ENCODE assay signal across 15 cellular contexts in the genomic region with DNA sequence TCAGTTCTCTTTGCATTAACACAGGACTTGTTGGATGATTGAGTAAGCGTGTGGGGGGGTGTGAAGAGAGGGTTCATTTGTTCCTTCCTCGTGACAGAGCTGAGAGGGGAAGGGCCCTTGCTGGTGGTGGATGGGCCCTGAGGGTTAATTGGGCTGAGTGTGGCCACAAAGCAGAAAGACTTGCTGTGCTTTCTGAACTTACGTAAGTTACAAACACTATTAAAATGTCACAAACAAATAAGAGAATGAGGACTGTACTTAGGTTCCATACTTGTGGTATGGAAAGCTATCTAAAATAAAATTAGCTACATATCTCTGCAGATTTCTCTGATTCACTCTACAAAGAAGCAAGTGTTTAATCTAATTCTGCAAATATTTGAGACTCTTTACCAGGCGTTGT.
A peak's percentile ranks its signal among the peaks of the same experiment; 100 is the strongest.
DNase-seq lines count a peak whose midpoint lies in the region; ATAC-seq and TF ChIP-seq lines count a peak whose summit lies in the region.
"Had no signal": no experiment of that assay in that cellular context is flagged by ENCODE, and none has a peak within 500 bp of the region (broad histone marks: within the 10 kb centered on the region; RNA-seq: fewer than 3 reads in every experiment).

No MANE protein-coding gene starts in this region.

- H3K27ac ChIP-seq in GM23248 (no peak overlapping the region), PC-3 (ENCODE audit: low read length) (no peak overlapping the region)
- H3K27ac ChIP-seq: skin epidermis had no signal

- H4K20me1 ChIP-seq in GM23248 (ENCODE audit: insufficient read depth), result no peaks in the 10 kb centered on the region
- H4K20me1 ChIP-seq in PC-3 (ENCODE audit: low read length), result no peaks in the 10 kb centered on the region

- peak overlapping the region; percentile 31 for H3K4me3 Mint-ChIP-seq in stimulated activated naive CD8-positive, alpha-beta T cell treated with anti-CD3 and anti-CD28 coated beads, Interleukin-15, Interleukin-2, amounts not matched to agents 100 ng/mL and 50 ng/mL, for 24 hours
- H3K4me3 Mint-ChIP-seq in stimulated activated naive CD8-positive, alpha-beta T cell treated with anti-CD3 and anti-CD28 coated beads, Interleukin-15, amount 100 ng/mL, for 72 hours, result no peak overlapping the region

- in situ Hi-C loops in GM23248 (cut with MboI), result no loop called here

- H2AFZ ChIP-seq in GM23248 (no peak overlapping the region), PC-3 (ENCODE audit: low read length) (no peak overlapping the region)

- ATAC-seq in stimulated activated naive CD8-positive, alpha-beta T cell treated with anti-CD3 and anti-CD28 coated beads, Interleukin-15, amount 100 ng/mL, for 72 hours, result no peak
- ATAC-seq in mucosa of descending colon, result peak; percentile 16
- ATAC-seq in PC-3, result no peak
- ATAC-seq: left ventricle myocardium superior had no signal

- no peak for TF ChIP-seq CTCF in mucosa of descending colon (IDR thresholded peaks at IDR 0.05)
- TF ChIP-seq CTCF in PC-3 (conservative IDR thresholded peaks at IDR 0.05; ENCODE audit: low read depth, low read length), result no peak

- no peak for DNase-seq in stimulated activated naive CD8-positive, alpha-beta T cell treated with anti-CD3 and anti-CD28 coated beads, Interleukin-15, amount 100 ng/mL, for 72 hours
- DNase-seq in SKM-1 treated with dmso at 0.1 percent for 144 hours (lab: John Stamatoyannopoulos, UW; ENCODE audit: unreplicated experiment) (peak; percentile 49), mucosa of descending colon (no peak), GM23248 (no peak), PC-3 (no peak), putamen (ENCODE audit: low spot score) (no peak), NCI-H510A treated with DMSO at 0.1 percent for 48 hours (lab: John Stamatoyannopoulos, UW) (no peak)
- DNase-seq: activated CD4-positive, CD25-positive, alpha-beta regulatory T cell treated with anti-CD3 and anti-CD28 coated beads, Interleukin-2, amount 50 U/mL, for 72 hours; DMS79 treated with DMSO at 0.1 percent for 48 hours; hypothalamus; left ventricle myocardium superior; OCI-M1; T-helper 1 cell had no signal

- H3K36me3 ChIP-seq in mucosa of descending colon (ENCODE audit: low read depth), result no peaks in the 10 kb centered on the region
- H3K36me3 ChIP-seq in GM23248 (ENCODE audit: low read depth), result no peaks in the 10 kb centered on the region
- H3K36me3 ChIP-seq in PC-3 (ENCODE audit: low read depth, low read length), result no peaks in the 10 kb centered on the region

- peaks cover 18% of the 10 kb centered on the region for H3K36me3 Mint-ChIP-seq in stimulated activated naive CD8-positive, alpha-beta T cell treated with anti-CD3 and anti-CD28 coated beads, Interleukin-15, Interleukin-2, amounts not matched to agents 100 ng/mL and 50 ng/mL, for 24 hours (ENCODE audit: low read depth)

- H3K9ac ChIP-seq in GM23248, result no peak overlapping the region
- H3K9ac ChIP-seq in PC-3 (ENCODE audit: low read length), result no peak overlapping the region

- H3K27me3 ChIP-seq in GM23248 (replicated peaks; ENCODE audit: insufficient read depth) (no peaks in the 10 kb centered on the region), PC-3 (ENCODE audit: low read length) (no peaks in the 10 kb centered on the region)

- CTCF ChIA-PET in PC-3 (lab: Charles Lee), result no interaction called here

- H3F3A ChIP-seq in GM23248 (ENCODE audit: insufficient read depth) (no peaks in the 10 kb centered on the region), PC-3 (ENCODE audit: low read length, unreplicated experiment) (no peaks in the 10 kb centered on the region)

- peaks cover 48% of the 10 kb centered on the region for H3K4me1 Mint-ChIP-seq in stimulated activated naive CD8-positive, alpha-beta T cell treated with anti-CD3 and anti-CD28 coated beads, Interleukin-15, Interleukin-2, amounts not matched to agents 100 ng/mL and 50 ng/mL, for 24 hours (ENCODE audit: low read depth)
- peaks cover 32% of the 10 kb centered on the region for H3K4me1 Mint-ChIP-seq in stimulated activated naive CD8-positive, alpha-beta T cell treated with anti-CD3 and anti-CD28 coated beads, Interleukin-15, amount 100 ng/mL, for 72 hours

- H3K4me3 ChIP-seq in mucosa of descending colon (no peak overlapping the region), GM23248 (no peak overlapping the region), PC-3 (ENCODE audit: low read length) (no peak overlapping the region)
- H3K4me3 ChIP-seq: skin epidermis had no signal

- no TSS peak for BruUV-seq in PC-3 (replicated peaks; lab: Mats Ljungman, UMichigan)

- no peaks in the 10 kb centered on the region for H3K4me1 ChIP-seq in mucosa of descending colon (ENCODE audit: low read depth)
- H3K4me1 ChIP-seq in GM23248 (ENCODE audit: insufficient read depth), result peaks cover 11% of the 10 kb centered on the region
- no peaks in the 10 kb centered on the region; the same call in 1 of the 2 replicates for H3K4me1 ChIP-seq in PC-3 (ENCODE audit: insufficient read depth, low read length)

- no peaks in the 10 kb centered on the region for H3K9me2 ChIP-seq in GM23248 (ENCODE audit: insufficient read depth)
- no peaks in the 10 kb centered on the region for H3K9me2 ChIP-seq in PC-3 (replicated peaks; ENCODE audit: low read length)

- H3K4me2 ChIP-seq in GM23248 (ENCODE audit: unreplicated experiment), result no peak overlapping the region
- H3K4me2 ChIP-seq in PC-3 (ENCODE audit: low read length), result no peak overlapping the region

- peaks cover 7% of the 10 kb centered on the region for H3K9me3 Mint-ChIP-seq in stimulated activated naive CD8-positive, alpha-beta T cell treated with anti-CD3 and anti-CD28 coated beads, Interleukin-15, Interleukin-2, amounts not matched to agents 100 ng/mL and 50 ng/mL, for 24 hours
- no peaks in the 10 kb centered on the region for H3K9me3 Mint-ChIP-seq in stimulated activated naive CD8-positive, alpha-beta T cell treated with anti-CD3 and anti-CD28 coated beads, Interleukin-15, amount 100 ng/mL, for 72 hours

- POLR2A ChIA-PET in PC-3 (lab: Charles Lee; ENCODE audit: unreplicated experiment), result interaction anchor here (0.7 kb wide), 1 partner anchor 116 kb away, joined by 3 read pairs; no protein-coding TSS in a partner anchor

- WGBS in GM23248 (ENCODE audit: low coverage in 1 of 2, low lambda C conversion rate in 2 of 2, missing lambda C conversion rate in 2 of 2), 2 experiments, result 88 to 90% methylated on average over 4 of the region's 4 CpGs

- H3K9me3 ChIP-seq in mucosa of descending colon (no peaks in the 10 kb centered on the region), GM23248 (ENCODE audit: low read depth) (no peaks in the 10 kb centered on the region), PC-3 (ENCODE audit: low read length) (no peaks in the 10 kb centered on the region)

- intact Hi-C loops in mucosa of descending colon (cut with DNase I, micrococcal nuclease), result no loop called here
- intact Hi-C loops in PC-3 (cut with micrococcal nuclease), result no loop called here

- H3K27ac Mint-ChIP-seq in stimulated activated naive CD8-positive, alpha-beta T cell treated with anti-CD3 and anti-CD28 coated beads, Interleukin-15, Interleukin-2, amounts not matched to agents 100 ng/mL and 50 ng/mL, for 24 hours, result peak overlapping the region; percentile 63
- no peak overlapping the region for H3K27ac Mint-ChIP-seq in stimulated activated naive CD8-positive, alpha-beta T cell treated with anti-CD3 and anti-CD28 coated beads, Interleukin-15, amount 100 ng/mL, for 72 hours

- peaks cover 89% of the 10 kb centered on the region for H3K79me2 ChIP-seq in GM23248 (ENCODE audit: insufficient read depth)
- H3K79me2 ChIP-seq in PC-3 (ENCODE audit: low read length), result no peaks in the 10 kb centered on the region

- no peaks in the 10 kb centered on the region for H3K27me3 Mint-ChIP-seq in stimulated activated naive CD8-positive, alpha-beta T cell treated with anti-CD3 and anti-CD28 coated beads, Interleukin-15, Interleukin-2, amounts not matched to agents 100 ng/mL and 50 ng/mL, for 24 hours
- no peaks in the 10 kb centered on the region for H3K27me3 Mint-ChIP-seq in stimulated activated naive CD8-positive, alpha-beta T cell treated with anti-CD3 and anti-CD28 coated beads, Interleukin-15, amount 100 ng/mL, for 72 hours
